ENCODE assay signal across 12 cellular contexts in the genomic region with DNA sequence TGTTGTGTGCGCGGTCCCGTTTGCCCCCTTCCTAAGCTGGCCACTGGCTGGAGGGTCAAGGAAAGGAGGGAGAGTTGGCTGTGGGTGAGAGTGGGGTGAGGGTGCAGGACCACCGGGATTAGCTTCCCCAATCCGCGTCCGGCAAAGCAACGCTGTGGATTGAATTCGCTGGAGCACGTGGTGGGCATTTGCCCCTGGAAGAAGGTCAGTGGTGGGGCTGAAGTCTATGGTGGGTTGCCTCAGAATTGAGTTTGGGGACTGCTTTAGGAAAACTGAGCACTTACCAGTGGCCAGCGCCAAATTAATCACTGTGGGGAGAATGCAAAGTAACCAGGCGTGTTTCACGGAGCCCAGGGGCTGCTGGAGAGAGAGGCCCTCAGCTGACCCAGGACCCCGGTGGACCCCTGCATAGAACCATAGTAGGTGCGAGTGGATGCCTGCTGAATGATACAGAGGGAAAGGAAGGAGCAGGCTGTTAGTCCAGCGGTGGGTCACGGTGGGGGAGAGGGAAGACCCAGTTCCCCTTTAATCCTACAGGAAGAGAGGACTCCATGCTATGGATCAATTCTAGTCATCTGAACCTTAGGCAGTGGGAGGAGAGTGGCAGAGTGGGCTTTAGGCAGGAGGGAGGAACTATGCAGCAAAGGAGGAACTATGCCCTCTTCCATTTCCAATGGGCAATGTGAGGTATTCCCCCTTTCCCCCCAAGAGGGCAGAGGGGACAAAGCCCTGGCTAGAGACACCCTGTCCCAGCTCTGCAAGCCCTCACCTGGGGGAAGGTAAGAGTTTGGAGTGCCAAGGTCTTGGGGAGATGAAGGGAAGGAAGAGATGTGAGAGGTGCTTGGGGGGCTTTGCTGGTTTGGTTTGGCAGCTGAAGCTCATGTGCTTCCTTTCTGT. TPM values are rescaled to one million over a fixed set of nuclear protein-coding genes. Genes with fewer than 3 reads are reported as not detected.
DNase-seq lines count a peak whose midpoint lies in the region; ATAC-seq, FAIRE-seq and TF ChIP-seq lines count a peak whose summit lies in the region.
"Had no signal": no experiment of that assay in that cellular context is flagged by ENCODE, and none has a peak within 500 bp of the region (broad histone marks: within the 10 kb centered on the region; RNA-seq: fewer than 3 reads in every experiment).

No MANE protein-coding gene starts in this region.

- H3K9me3 ChIP-seq in CD4-positive, CD25-positive, alpha-beta regulatory T cell (ENCODE audit: control insufficient read depth in 2 of 2, low read length in 2 of 2): no peaks in the 10 kb centered on the region
- H3K9me3 ChIP-seq in iPS-18c (ENCODE audit: control insufficient read depth, insufficient read depth, low read length): no peaks in the 10 kb centered on the region
- H3K9me3 ChIP-seq: breast epithelium had no signal

- H3K27me3 Mint-ChIP-seq in CD4-positive, CD25-positive, alpha-beta regulatory T cell: peaks cover 8% of the 10 kb centered on the region
- H3K27me3 Mint-ChIP-seq in WTC11 (ENCODE audit: low read depth): peaks cover 35% of the 10 kb centered on the region

- CTCF ChIA-PET in WTC11 (lab: Charles Lee) (interaction anchor here (0.8 to 5.5 kb wide), 4 partner anchors 11 to 15 kb away, joined by 3 to 57 read pairs (median 3); no protein-coding TSS in a partner anchor), GM10248 (lab: Yijun Ruan, JAX) (interaction anchor here (0.9 to 7.3 kb wide), 3 partner anchors 13 to 15 kb away, joined by 4 to 81 read pairs (median 6); no protein-coding TSS in a partner anchor)

- no peak for TF ChIP-seq CTCF in WTC11 (IDR thresholded peaks at IDR 0.05)
- no peak for TF ChIP-seq CTCF in GM10248 (IDR thresholded peaks at IDR 0.05; ENCODE audit: control extremely low read depth, extremely low read depth, low read depth, missing control alignments)

- H3K27me3 ChIP-seq in CD4-positive, CD25-positive, alpha-beta regulatory T cell (ENCODE audit: control insufficient read depth, insufficient read depth, low read length): no peaks in the 10 kb centered on the region

- peak; percentile 53 for FAIRE-seq in GM18507 (lab: Jason Lieb, UNC)

- no peak overlapping the region for H3K27ac ChIP-seq in CD4-positive, CD25-positive, alpha-beta regulatory T cell (ENCODE audit: insufficient read depth, low read length, poor library complexity, severe bottlenecking)
- H3K27ac ChIP-seq: breast epithelium, heart right ventricle had no signal

- peak overlapping the region; percentile 77 to 92 (median 84) for H3K4me3 Mint-ChIP-seq in CD4-positive, CD25-positive, alpha-beta regulatory T cell
- H3K4me3 Mint-ChIP-seq in WTC11: peak overlapping the region; percentile 82

- H3K9me3 Mint-ChIP-seq in CD4-positive, CD25-positive, alpha-beta regulatory T cell: peaks cover 0 to 2% (median 0%) of the 10 kb centered on the region in 7 donors
- peaks cover 3% of the 10 kb centered on the region; the same call in 1 of the 2 replicates for H3K9me3 Mint-ChIP-seq in WTC11

- POLR2A ChIA-PET in WTC11 (lab: Charles Lee) (no interaction called here), GM10248 (lab: Yijun Ruan, JAX) (interaction anchor here (0.7 kb wide), 1 partner anchor 534 kb away, joined by 6 read pairs; no protein-coding TSS in a partner anchor)

- no peaks in the 10 kb centered on the region for H3K36me3 ChIP-seq in CD4-positive, CD25-positive, alpha-beta regulatory T cell (ENCODE audit: control insufficient read depth, insufficient read depth, low read length)
- H3K36me3 ChIP-seq: breast epithelium, heart right ventricle had no signal

- peak overlapping the region; percentile 12 to 91 (median 86) for H3K27ac Mint-ChIP-seq in CD4-positive, CD25-positive, alpha-beta regulatory T cell
- H3K27ac Mint-ChIP-seq in WTC11: no peak overlapping the region

- H3K4me1 Mint-ChIP-seq in CD4-positive, CD25-positive, alpha-beta regulatory T cell: peaks cover 19 to 63% (median 40%) of the 10 kb centered on the region in 4 donors
- peaks cover 46% of the 10 kb centered on the region for H3K4me1 Mint-ChIP-seq in WTC11

- no peak for ATAC-seq in CD4-positive, CD25-positive, alpha-beta regulatory T cell (ENCODE audit: low read depth in 2 of 2)
- no peak for ATAC-seq in WTC11
- ATAC-seq in HG03520 (IDR thresholded peaks at IDR 0.05; ENCODE audit: unreplicated experiment): no peak

- H3K4me1 ChIP-seq in CD4-positive, CD25-positive, alpha-beta regulatory T cell (ENCODE audit: control insufficient read depth, insufficient read depth, low read length, poor library complexity, severe bottlenecking): peaks cover 61% of the 10 kb centered on the region

- DNase-seq in CD4-positive, CD25-positive, alpha-beta regulatory T cell: no peak
- no peak for DNase-seq in GM18507 (ENCODE audit: extremely low spot score, insufficient read length, low read depth)
- DNase-seq in WTC11 (ENCODE audit: low spot score): no peak
- DNase-seq in hepatic stellate cell (ENCODE audit: low spot score): no peak
- DNase-seq in GM10248 (ENCODE audit: extremely low spot score): no peak
- DNase-seq in DMS114 treated with DMSO at 0.1 percent for 48 hours (lab: John Stamatoyannopoulos, UW; ENCODE audit: unreplicated experiment): no peak
- DNase-seq: heart right ventricle, NCI-H2227 treated with DMSO at 0.1 percent for 48 hours had no signal

- no peaks in the 10 kb centered on the region for H3K36me3 Mint-ChIP-seq in CD4-positive, CD25-positive, alpha-beta regulatory T cell
- H3K36me3 Mint-ChIP-seq in WTC11: no peaks in the 10 kb centered on the region

- peak overlapping the region; percentile 67 for H3K4me3 ChIP-seq in CD4-positive, CD25-positive, alpha-beta regulatory T cell (ENCODE audit: low read depth, low read length)
- peak overlapping the region; percentile 68 for H3K4me3 ChIP-seq in iPS-18c (ENCODE audit: insufficient read depth, low read depth, low read length)
- H3K4me3 ChIP-seq: lung had no signal

TF ChIP-seq in WTC11, 78 proteins besides CTCF, POLR2A, EP300 and RAD21:
- TF ChIP-seq ZNF423 (CRISPR knock-in tag; IDR thresholded peaks at IDR 0.05): 0 out of 2 replicates have a peak, but pooled peaks have one; percentile 20
- no peak for TF ChIP-seq MAX (CRISPR knock-in tag; IDR thresholded peaks at IDR 0.05)
- TF ChIP-seq NR3C1 (CRISPR knock-in tag; conservative IDR thresholded peaks at IDR 0.05; ENCODE audit: low read depth): no peak
- TF ChIP-seq NFYB (CRISPR knock-in tag; conservative IDR thresholded peaks at IDR 0.05; ENCODE audit: low read depth): no peak
- no peak for TF ChIP-seq TEAD4 (CRISPR knock-in tag; IDR thresholded peaks at IDR 0.05)

RNA-seq across cellular contexts. Expression of gene TNFRSF8, which starts 1.2 kb away (rescaled TPM):
- total RNA-seq in CD4-positive, CD25-positive, alpha-beta regulatory T cell: 2.3 TPM
- 1 to 10 TPM; 1.1 to 3.2 (median 1.3) TPM for polyA plus RNA-seq in CD4-positive, CD25-positive, alpha-beta regulatory T cell
- 20.5 to 21.3 TPM (median 20.8 TPM) in 3 replicates for total RNA-seq in WTC11 (2021)

RNA-seq across cellular contexts. Expression of gene MIIP, which starts 45.0 kb away (rescaled TPM):
- 49.1 TPM for total RNA-seq in CD4-positive, CD25-positive, alpha-beta regulatory T cell
- 10 to 100 TPM; 31.9 to 45.1 (median 38.4) TPM for polyA plus RNA-seq in CD4-positive, CD25-positive, alpha-beta regulatory T cell
- 65.6 to 75.1 TPM (median 67.4 TPM) in 3 replicates for total RNA-seq in WTC11 (2021)
